Comparison of ENCODE assay signal across 1 cellular context in the genomic region with DNA sequence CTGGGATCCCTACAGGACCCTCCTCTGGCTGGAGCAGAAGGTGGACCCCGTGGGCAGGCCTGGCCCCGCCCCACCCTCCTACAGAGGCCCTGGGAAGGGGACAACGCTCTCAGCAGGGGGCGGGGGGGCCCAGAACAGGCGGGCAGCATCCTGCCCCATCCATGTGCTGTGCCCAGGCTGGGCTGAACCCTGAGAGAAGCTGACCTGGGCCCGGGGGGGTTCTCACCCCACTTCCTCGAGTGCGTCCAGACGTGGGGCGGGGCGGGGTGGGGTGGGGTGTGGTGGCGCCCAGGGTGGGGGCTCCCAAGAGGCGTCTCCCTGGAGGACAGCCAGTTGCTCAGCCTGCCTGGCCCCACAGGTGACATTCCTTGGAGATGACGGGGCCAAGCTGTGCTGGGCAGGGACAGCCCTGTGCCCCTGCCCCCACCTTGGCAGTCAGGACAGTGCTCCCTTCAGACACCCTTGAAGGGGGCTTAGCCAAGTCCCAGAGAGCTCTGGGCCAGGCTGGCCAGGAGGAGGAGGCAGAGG.
TF ChIP-seq lines count a peak whose summit lies in the region.

No MANE protein-coding gene starts in this region.

TF ChIP-seq in K562, 482 proteins besides CTCF, POLR2A, EP300 and RAD21 (continues in another document):
- no peak for TF ChIP-seq POLR3G (IDR thresholded peaks at IDR 0.05; ENCODE audit: extremely low read depth, insufficient read length, insufficient replicate concordance)
- TF ChIP-seq NFE2 (IDR thresholded peaks at IDR 0.05; ENCODE audit: low read depth), result no peak
- no peak for TF ChIP-seq ZNF324 (CRISPR knock-in tag; IDR thresholded peaks at IDR 0.05)
- TF ChIP-seq PCBP2 (IDR thresholded peaks at IDR 0.05; ENCODE audit: low read depth, low read length, poor library complexity, severe bottlenecking), result no peak
- no peak for TF ChIP-seq RBBP5 (IDR thresholded peaks at IDR 0.05; ENCODE audit: borderline replicate concordance, insufficient read depth, low read length, poor library complexity, severe bottlenecking)
- no peak for TF ChIP-seq TAL1 (IDR thresholded peaks at IDR 0.05)
- TF ChIP-seq, protein P1, sequence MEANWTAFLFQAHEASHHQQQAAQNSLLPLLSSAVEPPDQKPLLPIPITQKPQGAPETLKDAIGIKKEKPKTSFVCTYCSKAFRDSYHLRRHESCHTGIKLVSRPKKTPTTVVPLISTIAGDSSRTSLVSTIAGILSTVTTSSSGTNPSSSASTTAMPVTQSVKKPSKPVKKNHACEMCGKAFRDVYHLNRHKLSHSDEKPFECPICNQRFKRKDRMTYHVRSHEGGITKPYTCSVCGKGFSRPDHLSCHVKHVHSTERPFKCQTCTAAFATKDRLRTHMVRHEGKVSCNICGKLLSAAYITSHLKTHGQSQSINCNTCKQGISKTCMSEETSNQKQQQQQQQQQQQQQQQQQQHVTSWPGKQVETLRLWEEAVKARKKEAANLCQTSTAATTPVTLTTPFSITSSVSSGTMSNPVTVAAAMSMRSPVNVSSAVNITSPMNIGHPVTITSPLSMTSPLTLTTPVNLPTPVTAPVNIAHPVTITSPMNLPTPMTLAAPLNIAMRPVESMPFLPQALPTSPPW (CRISPR knock-in tag; IDR thresholded peaks at IDR 0.05), result peak; percentile 69; the same call in 1 of the 2 replicates
- TF ChIP-seq RB1 (IDR thresholded peaks at IDR 0.05; ENCODE audit: low read depth), result 0 out of 2 replicates have a peak, but pooled peaks have one; percentile 1
- TF ChIP-seq BHLHE40 (IDR thresholded peaks at IDR 0.05; ENCODE audit: low read length), result no peak
- no peak for TF ChIP-seq FOXA1 (IDR thresholded peaks at IDR 0.05; ENCODE audit: borderline replicate concordance)
- TF ChIP-seq GATAD2B (IDR thresholded peaks at IDR 0.05; ENCODE audit: borderline replicate concordance), result no peak
- TF ChIP-seq, protein P2, sequence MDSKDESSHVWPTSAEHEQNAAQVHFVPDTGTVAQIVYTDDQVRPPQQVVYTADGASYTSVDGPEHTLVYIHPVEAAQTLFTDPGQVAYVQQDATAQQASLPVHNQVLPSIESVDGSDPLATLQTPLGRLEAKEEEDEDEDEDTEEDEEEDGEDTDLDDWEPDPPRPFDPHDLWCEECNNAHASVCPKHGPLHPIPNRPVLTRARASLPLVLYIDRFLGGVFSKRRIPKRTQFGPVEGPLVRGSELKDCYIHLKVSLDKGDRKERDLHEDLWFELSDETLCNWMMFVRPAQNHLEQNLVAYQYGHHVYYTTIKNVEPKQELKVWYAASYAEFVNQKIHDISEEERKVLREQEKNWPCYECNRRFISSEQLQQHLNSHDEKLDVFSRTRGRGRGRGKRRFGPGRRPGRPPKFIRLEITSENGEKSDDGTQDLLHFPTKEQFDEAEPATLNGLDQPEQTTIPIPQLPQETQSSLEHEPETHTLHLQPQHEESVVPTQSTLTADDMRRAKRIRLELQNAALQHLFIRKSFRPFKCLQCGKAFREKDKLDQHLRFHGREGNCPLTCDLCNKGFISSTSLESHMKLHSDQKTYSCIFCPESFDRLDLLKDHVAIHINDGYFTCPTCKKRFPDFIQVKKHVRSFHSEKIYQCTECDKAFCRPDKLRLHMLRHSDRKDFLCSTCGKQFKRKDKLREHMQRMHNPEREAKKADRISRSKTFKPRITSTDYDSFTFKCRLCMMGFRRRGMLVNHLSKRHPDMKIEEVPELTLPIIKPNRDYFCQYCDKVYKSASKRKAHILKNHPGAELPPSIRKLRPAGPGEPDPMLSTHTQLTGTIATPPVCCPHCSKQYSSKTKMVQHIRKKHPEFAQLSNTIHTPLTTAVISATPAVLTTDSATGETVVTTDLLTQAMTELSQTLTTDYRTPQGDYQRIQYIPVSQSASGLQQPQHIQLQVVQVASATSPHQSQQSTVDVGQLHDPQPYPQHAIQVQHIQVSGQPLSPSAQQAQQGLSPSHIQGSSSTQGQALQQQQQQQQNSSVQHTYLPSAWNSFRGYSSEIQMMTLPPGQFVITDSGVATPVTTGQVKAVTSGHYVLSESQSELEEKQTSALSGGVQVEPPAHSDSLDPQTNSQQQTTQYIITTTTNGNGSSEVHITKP (IDR thresholded peaks at IDR 0.05; ENCODE audit: partially characterized antibody), result no peak
- no peak for TF ChIP-seq CBFA2T2 (conservative IDR thresholded peaks at IDR 0.05)
- no peak for TF ChIP-seq ZNF124 (CRISPR knock-in tag; IDR thresholded peaks at IDR 0.05)
- TF ChIP-seq SRSF7 (optimal IDR thresholded peaks at IDR 0.05; ENCODE audit: low read depth, low read length), result no peak
- TF ChIP-seq, protein P3, sequence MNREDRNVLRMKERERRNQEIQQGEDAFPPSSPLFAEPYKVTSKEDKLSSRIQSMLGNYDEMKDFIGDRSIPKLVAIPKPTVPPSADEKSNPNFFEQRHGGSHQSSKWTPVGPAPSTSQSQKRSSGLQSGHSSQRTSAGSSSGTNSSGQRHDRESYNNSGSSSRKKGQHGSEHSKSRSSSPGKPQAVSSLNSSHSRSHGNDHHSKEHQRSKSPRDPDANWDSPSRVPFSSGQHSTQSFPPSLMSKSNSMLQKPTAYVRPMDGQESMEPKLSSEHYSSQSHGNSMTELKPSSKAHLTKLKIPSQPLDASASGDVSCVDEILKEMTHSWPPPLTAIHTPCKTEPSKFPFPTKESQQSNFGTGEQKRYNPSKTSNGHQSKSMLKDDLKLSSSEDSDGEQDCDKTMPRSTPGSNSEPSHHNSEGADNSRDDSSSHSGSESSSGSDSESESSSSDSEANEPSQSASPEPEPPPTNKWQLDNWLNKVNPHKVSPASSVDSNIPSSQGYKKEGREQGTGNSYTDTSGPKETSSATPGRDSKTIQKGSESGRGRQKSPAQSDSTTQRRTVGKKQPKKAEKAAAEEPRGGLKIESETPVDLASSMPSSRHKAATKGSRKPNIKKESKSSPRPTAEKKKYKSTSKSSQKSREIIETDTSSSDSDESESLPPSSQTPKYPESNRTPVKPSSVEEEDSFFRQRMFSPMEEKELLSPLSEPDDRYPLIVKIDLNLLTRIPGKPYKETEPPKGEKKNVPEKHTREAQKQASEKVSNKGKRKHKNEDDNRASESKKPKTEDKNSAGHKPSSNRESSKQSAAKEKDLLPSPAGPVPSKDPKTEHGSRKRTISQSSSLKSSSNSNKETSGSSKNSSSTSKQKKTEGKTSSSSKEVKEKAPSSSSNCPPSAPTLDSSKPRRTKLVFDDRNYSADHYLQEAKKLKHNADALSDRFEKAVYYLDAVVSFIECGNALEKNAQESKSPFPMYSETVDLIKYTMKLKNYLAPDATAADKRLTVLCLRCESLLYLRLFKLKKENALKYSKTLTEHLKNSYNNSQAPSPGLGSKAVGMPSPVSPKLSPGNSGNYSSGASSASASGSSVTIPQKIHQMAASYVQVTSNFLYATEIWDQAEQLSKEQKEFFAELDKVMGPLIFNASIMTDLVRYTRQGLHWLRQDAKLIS (CRISPR knock-in tag; IDR thresholded peaks at IDR 0.05), result 0 out of 2 replicates have a peak, but pooled peaks have one; percentile 29
- TF ChIP-seq MEF2A (IDR thresholded peaks at IDR 0.05; ENCODE audit: control insufficient read depth, low read depth, low read length), result no peak
- TF ChIP-seq PCBP1 (IDR thresholded peaks at IDR 0.05; ENCODE audit: low read depth, low read length, poor library complexity, severe bottlenecking), result no peak
- TF ChIP-seq, protein P4, sequence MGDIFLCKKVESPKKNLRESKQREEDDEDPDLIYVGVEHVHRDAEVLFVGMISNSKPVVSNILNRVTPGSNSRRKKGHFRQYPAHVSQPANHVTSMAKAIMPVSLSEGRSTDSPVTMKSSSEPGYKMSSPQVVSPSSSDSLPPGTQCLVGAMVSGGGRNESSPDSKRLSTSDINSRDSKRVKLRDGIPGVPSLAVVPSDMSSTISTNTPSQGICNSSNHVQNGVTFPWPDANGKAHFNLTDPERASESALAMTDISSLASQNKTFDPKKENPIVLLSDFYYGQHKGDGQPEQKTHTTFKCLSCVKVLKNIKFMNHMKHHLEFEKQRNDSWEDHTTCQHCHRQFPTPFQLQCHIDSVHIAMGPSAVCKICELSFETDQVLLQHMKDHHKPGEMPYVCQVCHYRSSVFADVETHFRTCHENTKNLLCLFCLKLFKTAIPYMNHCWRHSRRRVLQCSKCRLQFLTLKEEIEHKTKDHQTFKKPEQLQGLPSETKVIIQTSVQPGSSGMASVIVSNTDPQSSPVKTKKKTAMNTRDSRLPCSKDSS (IDR thresholded peaks at IDR 0.05; ENCODE audit: low read depth, partially characterized antibody), result no peak
- no peak for TF ChIP-seq MED1 (CRISPR knock-in tag; IDR thresholded peaks at IDR 0.05; ENCODE audit: borderline replicate concordance)
- TF ChIP-seq ZNF174 (CRISPR knock-in tag; IDR thresholded peaks at IDR 0.05), result no peak
- no peak for TF ChIP-seq KLF6 (CRISPR knock-in tag; IDR thresholded peaks at IDR 0.05; ENCODE audit: borderline replicate concordance)
- TF ChIP-seq CEBPG (CRISPR knock-in tag; IDR thresholded peaks at IDR 0.05), result no peak
- no peak; a peak in 1 of 4 replicates for TF ChIP-seq CEBPG (tag; conservative IDR thresholded peaks at IDR 0.05 in 1 of 2, IDR thresholded peaks at IDR 0.05 in 1 of 2)
- TF ChIP-seq, protein P5, sequence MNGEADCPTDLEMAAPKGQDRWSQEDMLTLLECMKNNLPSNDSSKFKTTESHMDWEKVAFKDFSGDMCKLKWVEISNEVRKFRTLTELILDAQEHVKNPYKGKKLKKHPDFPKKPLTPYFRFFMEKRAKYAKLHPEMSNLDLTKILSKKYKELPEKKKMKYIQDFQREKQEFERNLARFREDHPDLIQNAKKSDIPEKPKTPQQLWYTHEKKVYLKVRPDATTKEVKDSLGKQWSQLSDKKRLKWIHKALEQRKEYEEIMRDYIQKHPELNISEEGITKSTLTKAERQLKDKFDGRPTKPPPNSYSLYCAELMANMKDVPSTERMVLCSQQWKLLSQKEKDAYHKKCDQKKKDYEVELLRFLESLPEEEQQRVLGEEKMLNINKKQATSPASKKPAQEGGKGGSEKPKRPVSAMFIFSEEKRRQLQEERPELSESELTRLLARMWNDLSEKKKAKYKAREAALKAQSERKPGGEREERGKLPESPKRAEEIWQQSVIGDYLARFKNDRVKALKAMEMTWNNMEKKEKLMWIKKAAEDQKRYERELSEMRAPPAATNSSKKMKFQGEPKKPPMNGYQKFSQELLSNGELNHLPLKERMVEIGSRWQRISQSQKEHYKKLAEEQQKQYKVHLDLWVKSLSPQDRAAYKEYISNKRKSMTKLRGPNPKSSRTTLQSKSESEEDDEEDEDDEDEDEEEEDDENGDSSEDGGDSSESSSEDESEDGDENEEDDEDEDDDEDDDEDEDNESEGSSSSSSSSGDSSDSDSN (IDR thresholded peaks at IDR 0.05; ENCODE audit: borderline replicate concordance in 1 of 2, low read depth in 2 of 2, low read length in 2 of 2), result no peak
- TF ChIP-seq CHD4 (IDR thresholded peaks at IDR 0.05; ENCODE audit: insufficient read depth, insufficient replicate concordance, low read depth, low read length, poor library complexity, severe bottlenecking), result no peak
- no peak for TF ChIP-seq MEF2D (tag; conservative IDR thresholded peaks at IDR 0.05; ENCODE audit: low read depth)
- no peak for TF ChIP-seq MCM2 (IDR thresholded peaks at IDR 0.05; ENCODE audit: low read depth)
- no peak for TF ChIP-seq ZNF282 (CRISPR knock-in tag; IDR thresholded peaks at IDR 0.05)
- TF ChIP-seq FOXM1 (IDR thresholded peaks at IDR 0.05; ENCODE audit: low read depth), result no peak
- TF ChIP-seq FOXM1 (CRISPR knock-in tag; IDR thresholded peaks at IDR 0.05; ENCODE audit: low read depth), result no peak
- TF ChIP-seq ZC3H4 (CRISPR knock-in tag; IDR thresholded peaks at IDR 0.05; ENCODE audit: borderline replicate concordance), result no peak
- TF ChIP-seq CBFA2T3 (IDR thresholded peaks at IDR 0.05), result no peak
- TF ChIP-seq ZNF764 (CRISPR knock-in tag; IDR thresholded peaks at IDR 0.05; ENCODE audit: low read depth), result no peak
- TF ChIP-seq, protein P6, sequence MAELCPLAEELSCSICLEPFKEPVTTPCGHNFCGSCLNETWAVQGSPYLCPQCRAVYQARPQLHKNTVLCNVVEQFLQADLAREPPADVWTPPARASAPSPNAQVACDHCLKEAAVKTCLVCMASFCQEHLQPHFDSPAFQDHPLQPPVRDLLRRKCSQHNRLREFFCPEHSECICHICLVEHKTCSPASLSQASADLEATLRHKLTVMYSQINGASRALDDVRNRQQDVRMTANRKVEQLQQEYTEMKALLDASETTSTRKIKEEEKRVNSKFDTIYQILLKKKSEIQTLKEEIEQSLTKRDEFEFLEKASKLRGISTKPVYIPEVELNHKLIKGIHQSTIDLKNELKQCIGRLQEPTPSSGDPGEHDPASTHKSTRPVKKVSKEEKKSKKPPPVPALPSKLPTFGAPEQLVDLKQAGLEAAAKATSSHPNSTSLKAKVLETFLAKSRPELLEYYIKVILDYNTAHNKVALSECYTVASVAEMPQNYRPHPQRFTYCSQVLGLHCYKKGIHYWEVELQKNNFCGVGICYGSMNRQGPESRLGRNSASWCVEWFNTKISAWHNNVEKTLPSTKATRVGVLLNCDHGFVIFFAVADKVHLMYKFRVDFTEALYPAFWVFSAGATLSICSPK (IDR thresholded peaks at IDR 0.05; ENCODE audit: borderline replicate concordance), result no peak
- TF ChIP-seq FOSL1 (tag; conservative IDR thresholded peaks at IDR 0.05), result 0 out of 2 replicates have a peak, but pooled peaks have one; percentile 33
- no peak for TF ChIP-seq NR2C1 (IDR thresholded peaks at IDR 0.05)
- TF ChIP-seq NR2C1 (tag; IDR thresholded peaks at IDR 0.05), result no peak
- TF ChIP-seq NFIC (IDR thresholded peaks at IDR 0.05), result peak; percentile 35
- TF ChIP-seq BRD9 (IDR thresholded peaks at IDR 0.05; ENCODE audit: low read depth, partially characterized antibody), result no peak
- TF ChIP-seq, protein P7, sequence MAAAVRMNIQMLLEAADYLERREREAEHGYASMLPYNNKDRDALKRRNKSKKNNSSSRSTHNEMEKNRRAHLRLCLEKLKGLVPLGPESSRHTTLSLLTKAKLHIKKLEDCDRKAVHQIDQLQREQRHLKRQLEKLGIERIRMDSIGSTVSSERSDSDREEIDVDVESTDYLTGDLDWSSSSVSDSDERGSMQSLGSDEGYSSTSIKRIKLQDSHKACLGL (CRISPR knock-in tag; IDR thresholded peaks at IDR 0.05; ENCODE audit: borderline replicate concordance, poor library complexity, severe bottlenecking), result no peak
- no peak for TF ChIP-seq CCAR2 (IDR thresholded peaks at IDR 0.05; ENCODE audit: low read depth, low read length)
- TF ChIP-seq, protein P8, sequence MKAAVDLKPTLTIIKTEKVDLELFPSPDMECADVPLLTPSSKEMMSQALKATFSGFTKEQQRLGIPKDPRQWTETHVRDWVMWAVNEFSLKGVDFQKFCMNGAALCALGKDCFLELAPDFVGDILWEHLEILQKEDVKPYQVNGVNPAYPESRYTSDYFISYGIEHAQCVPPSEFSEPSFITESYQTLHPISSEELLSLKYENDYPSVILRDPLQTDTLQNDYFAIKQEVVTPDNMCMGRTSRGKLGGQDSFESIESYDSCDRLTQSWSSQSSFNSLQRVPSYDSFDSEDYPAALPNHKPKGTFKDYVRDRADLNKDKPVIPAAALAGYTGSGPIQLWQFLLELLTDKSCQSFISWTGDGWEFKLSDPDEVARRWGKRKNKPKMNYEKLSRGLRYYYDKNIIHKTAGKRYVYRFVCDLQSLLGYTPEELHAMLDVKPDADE (conservative IDR thresholded peaks at IDR 0.05; ENCODE audit: control insufficient read depth, low read depth, low read length), result 0 out of 2 replicates have a peak, but pooled peaks have one; percentile 14
- TF ChIP-seq BRF1 (IDR thresholded peaks at IDR 0.05; ENCODE audit: borderline replicate concordance, extremely low read depth, insufficient read length), result no peak
- TF ChIP-seq ZFP30 (CRISPR knock-in tag; IDR thresholded peaks at IDR 0.05; ENCODE audit: borderline replicate concordance), result no peak
